In genomic region chr13:71714802-71715375, GRCh38 we compare ENCODE assay signal across 23 cellular contexts.
"Had no signal": no experiment of that assay in that cellular context is flagged by ENCODE, and none has a peak within 500 bp of the region (broad histone marks: within the 10 kb centered on the region; RNA-seq: fewer than 3 reads in every experiment).

No MANE protein-coding gene starts in this region.

- H3K4me3 ChIP-seq: esophagus squamous epithelium, gastroesophageal sphincter, lung, neural progenitor cell, ovary, stomach, thoracic aorta, transverse colon had no signal

- H3K27me3 ChIP-seq: esophagus squamous epithelium, gastroesophageal sphincter, neural progenitor cell, ovary, stomach, transverse colon had no signal

- H3K27me3 Mint-ChIP-seq: natural killer cell treated with Interleukin-12 subunit alpha and Interleukin-12 subunit beta and Interleukin-15 and Interleukin-18, amount 100 ng/mL, for 72 hours had no signal

- H3K36me3 ChIP-seq: esophagus squamous epithelium, gastroesophageal sphincter, neural progenitor cell, ovary, stomach, thoracic aorta, transverse colon had no signal

- H3K9me3 Mint-ChIP-seq: neural progenitor cell had no signal

- H3K9me3 ChIP-seq: esophagus squamous epithelium, gastroesophageal sphincter, ovary, stomach, thoracic aorta, transverse colon had no signal

- H3K4me3 Mint-ChIP-seq: natural killer cell treated with Interleukin-12 subunit alpha and Interleukin-12 subunit beta and Interleukin-15 and Interleukin-18, amount 100 ng/mL, for 72 hours; neural progenitor cell had no signal

- H3K27ac Mint-ChIP-seq: natural killer cell treated with Interleukin-12 subunit alpha and Interleukin-12 subunit beta and Interleukin-15 and Interleukin-18, amount 100 ng/mL, for 72 hours; neural progenitor cell had no signal

- DNase-seq: effector memory CD4-positive, alpha-beta T cell; esophagus squamous epithelium; foreskin fibroblast; glutamatergic neuron; kidney; left colon; left ventricle myocardium superior; mesenchymal stem cell; midbrain; nucleus accumbens; ovary; right cardiac atrium; small intestine; stimulated activated CD4-positive, alpha-beta T cell treated with anti-CD3 and anti-CD28 coated beads, Interleukin-12 subunit alpha, Interleukin-12 subunit beta, amount 100 ng/mL, for 4 hours; stimulated activated naive CD4-positive, alpha-beta T cell; stomach; substantia nigra; transverse colon had no signal

- H3K27ac ChIP-seq: esophagus squamous epithelium, gastroesophageal sphincter, neural progenitor cell, ovary, stomach, thoracic aorta, transverse colon had no signal

- H3K9ac ChIP-seq: neural progenitor cell had no signal

- H3K36me3 Mint-ChIP-seq: natural killer cell treated with Interleukin-12 subunit alpha and Interleukin-12 subunit beta and Interleukin-15 and Interleukin-18, amount 100 ng/mL, for 72 hours had no signal
